ENCODE assay signal across 19 cellular contexts in genomic region chr15:22808240-22808639, GRCh38.
"Had no signal": no experiment of that assay in that cellular context is flagged by ENCODE, and none has a peak within 500 bp of the region (broad histone marks: within the 10 kb centered on the region; RNA-seq: fewer than 3 reads in every experiment).

No MANE protein-coding gene starts in this region.

- H3K27me3 Mint-ChIP-seq: activated B cell treated with CpG ODN at 0.5 μM for 24 hours, memory B cell, naive B cell had no signal

- H3K27ac Mint-ChIP-seq: activated B cell treated with CpG ODN at 0.5 μM for 24 hours; activated naive CD4-positive, alpha-beta T cell treated with anti-CD3 and anti-CD28 coated beads for 36 hours; memory B cell; T-helper 1 cell treated with Interleukin-12 subunit alpha and Interleukin-12 subunit beta and Interleukin-4 antibody, amounts not matched to agents 30 μg/mL and 1 μg/mL, for 36 hours had no signal

- H3K4me3 Mint-ChIP-seq: activated B cell treated with CpG ODN at 0.5 μM for 24 hours; activated naive CD4-positive, alpha-beta T cell treated with anti-CD3 and anti-CD28 coated beads for 36 hours; memory B cell; naive B cell; neural crest cell; T-helper 1 cell treated with Interleukin-12 subunit alpha and Interleukin-12 subunit beta and Interleukin-4 antibody, amounts not matched to agents 30 μg/mL and 1 μg/mL, for 36 hours had no signal

- ATAC-seq: gastrocnemius medialis had no signal

- H3K36me3 ChIP-seq: gastrocnemius medialis had no signal

- H3K4me3 ChIP-seq: esophagus muscularis mucosa, gastrocnemius medialis, sigmoid colon had no signal

- H3K9me3 ChIP-seq: esophagus muscularis mucosa, gastrocnemius medialis, sigmoid colon had no signal

- H3K9me3 Mint-ChIP-seq: activated B cell treated with CpG ODN at 0.5 μM for 24 hours; activated naive CD4-positive, alpha-beta T cell treated with anti-CD3 and anti-CD28 coated beads for 36 hours; memory B cell; naive B cell; neural crest cell; T-helper 1 cell treated with Interleukin-12 subunit alpha and Interleukin-12 subunit beta and Interleukin-4 antibody, amounts not matched to agents 30 μg/mL and 1 μg/mL, for 36 hours had no signal

- H3K4me1 ChIP-seq: gastrocnemius medialis had no signal

- H3K27me3 ChIP-seq: esophagus muscularis mucosa, gastrocnemius medialis, sigmoid colon had no signal

- H3K36me3 Mint-ChIP-seq: naive B cell had no signal

- DNase-seq: activated B cell treated with CpG ODN at 0.5 μM for 24 hours; activated CD4-positive, alpha-beta T cell treated with anti-CD3 and anti-CD28 coated beads for 4 hours; activated CD4-positive, alpha-beta T cell treated with anti-CD3 and anti-CD28 coated beads, Interleukin-2, amount 50 U/mL, for 48 hours; activated CD8-positive, alpha-beta memory T cell treated with anti-CD3 and anti-CD28 coated beads, Interleukin-2, amount 50 U/mL, for 48 hours; activated naive CD4-positive, alpha-beta T cell treated with anti-CD3 and anti-CD28 coated beads for 36 hours; activated T-cell treated with anti-CD3 and anti-CD28 coated beads, Interleukin-2, amount 50 U/mL, for 48 hours; caudate nucleus; gastrocnemius medialis; hippocampal formation; naive B cell; sigmoid colon; stimulated activated CD4-positive, alpha-beta T cell treated with anti-CD3 and anti-CD28 coated beads, Interleukin-2, amount 100 ng/mL, for 48 hours; stimulated activated CD8-positive, alpha-beta memory T cell treated with anti-CD3 and anti-CD28 coated beads, Interleukin-4, amount 100 ng/mL, for 48 hours; stimulated activated naive CD4-positive, alpha-beta T cell treated with Interleukin-2 at 50 U/mL for 16 hours; T1000 had no signal

- H3K4me1 Mint-ChIP-seq: neural crest cell had no signal

- H3K27ac ChIP-seq: esophagus muscularis mucosa, gastrocnemius medialis, sigmoid colon had no signal
